ENCODE assay signal across 16 cellular contexts in the genomic region with DNA sequence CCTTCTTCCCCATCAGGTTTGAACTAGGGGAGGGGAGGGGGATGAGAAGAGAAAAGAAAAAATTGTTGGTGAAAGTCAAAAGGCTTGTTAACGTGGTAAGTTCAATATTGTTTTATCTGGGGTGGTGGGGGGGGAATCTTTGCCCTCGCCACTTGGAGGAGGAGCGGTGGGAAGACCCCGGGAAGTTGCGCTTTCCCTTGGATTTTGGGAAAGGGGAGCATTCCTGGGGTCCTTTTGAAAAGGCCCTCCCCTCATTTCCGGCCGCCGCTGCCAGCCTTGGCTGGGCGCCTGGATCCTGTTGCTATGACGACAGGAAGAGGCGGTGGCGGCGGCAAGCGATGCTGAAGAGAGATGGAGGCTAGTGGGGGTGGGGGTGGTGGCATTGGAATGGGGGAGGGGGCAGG. TPM values are rescaled to one million over a fixed set of nuclear protein-coding genes. Genes with fewer than 3 reads are reported as not detected.
DNase-seq lines count a peak whose midpoint lies in the region; ATAC-seq and TF ChIP-seq lines count a peak whose summit lies in the region.
"Had no signal": no experiment of that assay in that cellular context is flagged by ENCODE, and none has a peak within 500 bp of the region (broad histone marks: within the 10 kb centered on the region; RNA-seq: fewer than 3 reads in every experiment).

No MANE protein-coding gene starts in this region.

- peaks cover 23% of the 10 kb centered on the region for H3K4me1 Mint-ChIP-seq in endodermal cell
- H3K4me1 Mint-ChIP-seq in neural progenitor cell, result peaks cover 45% of the 10 kb centered on the region
- peaks cover 5% of the 10 kb centered on the region for H3K4me1 Mint-ChIP-seq in progenitor cell of endocrine pancreas (ENCODE audit: low read depth)

- no peak overlapping the region for H3K27ac Mint-ChIP-seq in endodermal cell
- peak overlapping the region; percentile 27 for H3K27ac Mint-ChIP-seq in neural progenitor cell
- no peak overlapping the region for H3K27ac Mint-ChIP-seq in progenitor cell of endocrine pancreas
- H3K27ac Mint-ChIP-seq: CD4-positive, alpha-beta memory T cell; effector memory CD8-positive, alpha-beta T cell; natural killer cell had no signal

- H3K36me3 ChIP-seq in endodermal cell (ENCODE audit: control insufficient read depth, insufficient read depth, low read length) (no peaks in the 10 kb centered on the region), neural progenitor cell (no peaks in the 10 kb centered on the region)
- H3K36me3 ChIP-seq: left lung had no signal

- H3K36me3 Mint-ChIP-seq in endodermal cell (ENCODE audit: low read depth) (no peaks in the 10 kb centered on the region), neural progenitor cell (peaks cover 1% of the 10 kb centered on the region), progenitor cell of endocrine pancreas (ENCODE audit: insufficient read depth) (no peaks in the 10 kb centered on the region)
- H3K36me3 Mint-ChIP-seq: CD4-positive, alpha-beta memory T cell; natural killer cell had no signal

- H3K9me3 Mint-ChIP-seq in endodermal cell (no peaks in the 10 kb centered on the region), neural progenitor cell (no peaks in the 10 kb centered on the region), progenitor cell of endocrine pancreas (ENCODE audit: low read depth) (no peaks in the 10 kb centered on the region)
- H3K9me3 Mint-ChIP-seq: effector memory CD8-positive, alpha-beta T cell had no signal

- peaks cover 13% of the 10 kb centered on the region for H4K20me1 ChIP-seq in neural progenitor cell (ENCODE audit: low read depth)

- H3K4me2 ChIP-seq in neural progenitor cell, result peak overlapping the region; percentile 74

- no peak overlapping the region for H3K4me3 ChIP-seq in endodermal cell (ENCODE audit: low read length)
- H3K4me3 ChIP-seq in neural progenitor cell, result peak overlapping the region; percentile 29
- H3K4me3 ChIP-seq: left lung, skin epidermis had no signal

- H3K4me3 Mint-ChIP-seq in endodermal cell, result no peak overlapping the region
- peak overlapping the region; percentile 79 for H3K4me3 Mint-ChIP-seq in neural progenitor cell
- H3K4me3 Mint-ChIP-seq in progenitor cell of endocrine pancreas (ENCODE audit: low read depth), result no peak overlapping the region
- H3K4me3 Mint-ChIP-seq: CD4-positive, alpha-beta memory T cell; effector memory CD8-positive, alpha-beta T cell; natural killer cell had no signal

- peak; percentile 8 for DNase-seq in EH (ENCODE audit: low read depth)
- DNase-seq in NCI-H1105 treated with DMSO at 0.1 percent for 48 hours (lab: John Stamatoyannopoulos, UW), result peak; percentile 20
- DNase-seq in endodermal cell, result peak; percentile 83
- peak; percentile 86 for DNase-seq in neural progenitor cell (ENCODE audit: low spot score)
- no peak for DNase-seq in progenitor cell of endocrine pancreas (ENCODE audit: low spot score, unreplicated experiment)
- DNase-seq in SIG-M5 (lab: John Stamatoyannopoulos, UW), result no peak
- DNase-seq: CD4-positive, alpha-beta memory T cell; effector memory CD8-positive, alpha-beta T cell; left lung; natural killer cell; NCI-H146; NCI-H82 had no signal

- H2AFZ ChIP-seq in neural progenitor cell (replicated peaks), result no peak overlapping the region

- H3K27me3 ChIP-seq in endodermal cell (ENCODE audit: control insufficient read depth, insufficient read depth, low read length, poor library complexity, severe bottlenecking) (peaks cover 63% of the 10 kb centered on the region), neural progenitor cell (peaks cover 74% of the 10 kb centered on the region)

- no peak for TF ChIP-seq CTCF in endodermal cell (conservative IDR thresholded peaks at IDR 0.05)
- TF ChIP-seq CTCF in neural progenitor cell (IDR thresholded peaks at IDR 0.05), result no peak
- TF ChIP-seq CTCF in progenitor cell of endocrine pancreas (IDR thresholded peaks at IDR 0.05; ENCODE audit: unreplicated experiment), result no peak

- H3K79me2 ChIP-seq in neural progenitor cell (ENCODE audit: low read depth), result no peaks in the 10 kb centered on the region

- peaks cover 65% of the 10 kb centered on the region for H3K27me3 Mint-ChIP-seq in endodermal cell (ENCODE audit: insufficient read depth)
- H3K27me3 Mint-ChIP-seq in neural progenitor cell (ENCODE audit: insufficient read depth, low read depth), result peaks cover 11% of the 10 kb centered on the region
- peaks cover 73% of the 10 kb centered on the region for H3K27me3 Mint-ChIP-seq in progenitor cell of endocrine pancreas

- H3K4me1 ChIP-seq in endodermal cell (ENCODE audit: control insufficient read depth, insufficient read depth, low read length) (no peaks in the 10 kb centered on the region), neural progenitor cell (peaks cover 36% of the 10 kb centered on the region)
- H3K4me1 ChIP-seq: left lung had no signal

- peaks cover 30% of the 10 kb centered on the region for H3F3A ChIP-seq in neural progenitor cell (ENCODE audit: low read depth)

- no peaks in the 10 kb centered on the region for H3K9me3 ChIP-seq in endodermal cell (ENCODE audit: control insufficient read depth, low read length)
- no peaks in the 10 kb centered on the region for H3K9me3 ChIP-seq in neural progenitor cell (ENCODE audit: low read depth)

- no peak overlapping the region for H3K9ac ChIP-seq in endodermal cell (ENCODE audit: extremely low read depth, low read length, poor library complexity, severe bottlenecking)
- no peak overlapping the region for H3K9ac ChIP-seq in neural progenitor cell

- WGBS in endodermal cell (ENCODE audit: insufficient coverage in 1 of 2, insufficient read length in 1 of 2), 2 experiments, result 2% methylated on average over 10 of the region's 14 CpGs; no CpG with 5 or more reads in 1 of the 2 experiments

- ATAC-seq in HG02623 (IDR thresholded peaks at IDR 0.05; ENCODE audit: unreplicated experiment) (no peak), GM21529 (IDR thresholded peaks at IDR 0.05; ENCODE audit: unreplicated experiment) (no peak)
- ATAC-seq: effector memory CD8-positive, alpha-beta T cell; left lung; natural killer cell had no signal

- H3K27ac ChIP-seq in endodermal cell (ENCODE audit: low read depth, low read length) (no peak overlapping the region), neural progenitor cell (no peak overlapping the region)
- H3K27ac ChIP-seq: left lung, skin epidermis had no signal

RNA-seq across cellular contexts. Expression of a gene that starts 4.6 kb away (rescaled TPM):
- total RNA-seq in endodermal cell, result 1 to 10 TPM in 1 of 2 donors, under 1 TPM in 1; 0.48 to 4.8 TPM
- polyA plus RNA-seq in endodermal cell (2013, experiment 1 of 2), result 2.4 TPM
- polyA plus RNA-seq in endodermal cell (2013, experiment 2 of 2), result 2.1 TPM
- 0.02 and 0.37 TPM in 2 replicates for total RNA-seq in neural progenitor cell (ENCODE audit: low replicate concordance)
- total RNA-seq in progenitor cell of endocrine pancreas, result 0.36 and 0.40 TPM in 2 replicates
- total RNA-seq: CD4-positive, alpha-beta memory T cell; T-helper 2 cell treated with Interferon-gamma antibody and Interleukin-4, amounts not matched to agents 100 ng/mL and 5 ng/mL, for 36 hours had no signal
- polyA plus RNA-seq: CD4-positive, alpha-beta memory T cell had no signal

RNA-seq across cellular contexts. Expression of a gene that starts 33.3 kb away (rescaled TPM):
- 1 to 10 TPM in 1 of 2 donors, under 1 TPM in 1; 0.92 to 1.8 TPM for total RNA-seq in endodermal cell
- 1.6 TPM for polyA plus RNA-seq in endodermal cell (2013, experiment 1 of 2)
- polyA plus RNA-seq in endodermal cell (2013, experiment 2 of 2), result 1.5 TPM
- 1.0 TPM in 1 of 2 replicates, not detected in the other for total RNA-seq in neural progenitor cell (ENCODE audit: low replicate concordance)
- total RNA-seq in progenitor cell of endocrine pancreas, result 7.6 and 8.4 TPM in 2 replicates
- total RNA-seq: CD4-positive, alpha-beta memory T cell; T-helper 2 cell treated with Interferon-gamma antibody and Interleukin-4, amounts not matched to agents 100 ng/mL and 5 ng/mL, for 36 hours had no signal
- polyA plus RNA-seq: CD4-positive, alpha-beta memory T cell had no signal

RNA-seq across cellular contexts. Expression of a gene that starts 49.1 kb away (rescaled TPM):
- total RNA-seq in endodermal cell, result 1 to 10 TPM; 2.7 to 3.4 TPM
- polyA plus RNA-seq in endodermal cell (2013, experiment 1 of 2), result 48.2 TPM
- 46.4 TPM for polyA plus RNA-seq in endodermal cell (2013, experiment 2 of 2)
- 6.7 and 27.3 TPM in 2 replicates for total RNA-seq in neural progenitor cell (ENCODE audit: low replicate concordance)
- 0.18 TPM in 1 of 2 replicates, not detected in the other for total RNA-seq in progenitor cell of endocrine pancreas
- total RNA-seq: CD4-positive, alpha-beta memory T cell; left lung; natural killer cell; T-helper 2 cell treated with Interferon-gamma antibody and Interleukin-4, amounts not matched to agents 100 ng/mL and 5 ng/mL, for 36 hours had no signal
- polyA plus RNA-seq: CD4-positive, alpha-beta memory T cell had no signal

Comparison
In these comparisons a context has a peak if more than half of its experiments do, and no peak if none do; other contexts are left out.
1. DNase-seq: peak in EH (single experiment), NCI-H1105 treated with DMSO at 0.1 percent for 48 hours (single experiment), endodermal cell (single experiment) and neural progenitor cell (single experiment); none in progenitor cell of endocrine pancreas (single experiment) and SIG-M5 (single experiment).